Comparison of ENCODE assay signal across 1 cellular context in genomic region chr3:122651233-122651907, GRCh38.
TF ChIP-seq lines count a peak whose summit lies in the region.
"Not testable (repeated sequence)": the region's sequence is repeated elsewhere in the genome, so short reads cannot be mapped to it uniquely, and the experiment has no call there.

No MANE protein-coding gene starts in this region.

TF ChIP-seq in HepG2, 621 proteins besides CTCF, POLR2A, EP300 and RAD21 (continued from another document and continues in another):
- TF ChIP-seq ZBED4 (CRISPR knock-in tag; IDR thresholded peaks at IDR 0.05; ENCODE audit: borderline replicate concordance): peak; percentile 43; the same call in 1 of the 2 replicates
- peak; percentile 89 for TF ChIP-seq ZSCAN9 (CRISPR knock-in tag; IDR thresholded peaks at IDR 0.05; ENCODE audit: borderline replicate concordance)
- peak; percentile 96; the same call in 1 of the 2 replicates for TF ChIP-seq RNF219 (CRISPR knock-in tag; IDR thresholded peaks at IDR 0.05)
- peak; percentile 78; the same call in 1 of the 2 replicates for TF ChIP-seq KDM4B (CRISPR knock-in tag; IDR thresholded peaks at IDR 0.05)
- TF ChIP-seq ARNTL (CRISPR knock-in tag; IDR thresholded peaks at IDR 0.05): peak; percentile 59; the same call in 1 of the 2 replicates
- TF ChIP-seq ZBTB3 (CRISPR knock-in tag; IDR thresholded peaks at IDR 0.05; ENCODE audit: borderline replicate concordance, low read depth): peak; percentile 79; the same call in 1 of the 2 replicates
- TF ChIP-seq ZSCAN29 (CRISPR knock-in tag; conservative IDR thresholded peaks at IDR 0.05): 0 out of 2 replicates have a peak, but pooled peaks have one; percentile 68
- peak; percentile 99 for TF ChIP-seq HDAC2 (CRISPR knock-in tag; IDR thresholded peaks at IDR 0.05)
- TF ChIP-seq ZNF414 (CRISPR knock-in tag; IDR thresholded peaks at IDR 0.05): peak; percentile 82; the same call in 1 of the 2 replicates
- TF ChIP-seq REST (IDR thresholded peaks at IDR 0.05; ENCODE audit: borderline replicate concordance in 1 of 2, low read depth in 1 of 2, low read length in 2 of 2): peak in 1 of 2 experiments; percentile 82; a peak in 2 of 4 replicates
- not testable (repeated sequence) for TF ChIP-seq LCORL (IDR thresholded peaks at IDR 0.05)
- peak; percentile 90; the same call in 1 of the 2 replicates for TF ChIP-seq LCORL (CRISPR knock-in tag; IDR thresholded peaks at IDR 0.05)
- peak; percentile 62; the same call in 1 of the 2 replicates for TF ChIP-seq ETV5 (CRISPR knock-in tag; IDR thresholded peaks at IDR 0.05; ENCODE audit: borderline replicate concordance)
- TF ChIP-seq SATB2 (CRISPR knock-in tag; IDR thresholded peaks at IDR 0.05): peak; percentile 67; the same call in 1 of the 2 replicates
- TF ChIP-seq ISL2 (CRISPR knock-in tag; IDR thresholded peaks at IDR 0.05): peak; percentile 95
- TF ChIP-seq ATF1 (CRISPR knock-in tag; IDR thresholded peaks at IDR 0.05): peak; percentile 47; the same call in 1 of the 2 replicates
- TF ChIP-seq SMARCC2 (IDR thresholded peaks at IDR 0.05): peak; percentile 93; the same call in 1 of the 2 replicates
- peak; percentile 99 for TF ChIP-seq HMG20B (CRISPR knock-in tag; conservative IDR thresholded peaks at IDR 0.05)
- TF ChIP-seq ZNF639 (CRISPR knock-in tag; conservative IDR thresholded peaks at IDR 0.05): peak; percentile 74; the same call in 1 of the 2 replicates
- TF ChIP-seq MIXL1 (CRISPR knock-in tag; IDR thresholded peaks at IDR 0.05): peak; percentile 91
- 0 out of 2 replicates have a peak, but pooled peaks have one; percentile 63 for TF ChIP-seq ZNF766 (CRISPR knock-in tag; IDR thresholded peaks at IDR 0.05; ENCODE audit: borderline replicate concordance)
- peak; percentile 53; the same call in 1 of the 2 replicates for TF ChIP-seq HMGXB3 (CRISPR knock-in tag; IDR thresholded peaks at IDR 0.05; ENCODE audit: borderline replicate concordance)
- peak; percentile 94 for TF ChIP-seq SIX4 (CRISPR knock-in tag; IDR thresholded peaks at IDR 0.05)
- TF ChIP-seq ZNF501 (CRISPR knock-in tag; IDR thresholded peaks at IDR 0.05): peak; percentile 63
- TF ChIP-seq CCDC6 (CRISPR knock-in tag; IDR thresholded peaks at IDR 0.05): peak; percentile 83; the same call in 1 of the 2 replicates
- TF ChIP-seq ZNF891 (CRISPR knock-in tag; IDR thresholded peaks at IDR 0.05): peak; percentile 66; the same call in 1 of the 2 replicates
- peak; percentile 83 for TF ChIP-seq PPARG (CRISPR knock-in tag; conservative IDR thresholded peaks at IDR 0.05)
- TF ChIP-seq ZNF232 (CRISPR knock-in tag; IDR thresholded peaks at IDR 0.05; ENCODE audit: borderline replicate concordance): peak; percentile 66; the same call in 1 of the 2 replicates
- peak; percentile 48; the same call in 1 of the 2 replicates for TF ChIP-seq ZNF574 (CRISPR knock-in tag; IDR thresholded peaks at IDR 0.05)
- TF ChIP-seq REPIN1 (CRISPR knock-in tag; IDR thresholded peaks at IDR 0.05; ENCODE audit: borderline replicate concordance, low read depth): peak; percentile 96
- peak; percentile 93 for TF ChIP-seq ATF3 (CRISPR knock-in tag; IDR thresholded peaks at IDR 0.05)
- peak; percentile 80 for TF ChIP-seq ELF3 (CRISPR knock-in tag; IDR thresholded peaks at IDR 0.05)
- 0 out of 2 replicates have a peak, but pooled peaks have one; percentile 76 for TF ChIP-seq JUND (CRISPR knock-in tag; IDR thresholded peaks at IDR 0.05)
- peak; percentile 80 for TF ChIP-seq HNF4A (CRISPR knock-in tag; IDR thresholded peaks at IDR 0.05)
- TF ChIP-seq ZNF670 (CRISPR knock-in tag; IDR thresholded peaks at IDR 0.05; ENCODE audit: borderline replicate concordance): peak; percentile 75; the same call in 1 of the 2 replicates
- peak; percentile 66; the same call in 1 of the 2 replicates for TF ChIP-seq ZNF34 (CRISPR knock-in tag; IDR thresholded peaks at IDR 0.05; ENCODE audit: borderline replicate concordance)
- peak; percentile 83; the same call in 1 of the 2 replicates for TF ChIP-seq ZNF124 (CRISPR knock-in tag; IDR thresholded peaks at IDR 0.05)
